In genomic region chr2:15177103-15177502, GRCh38 we compare ENCODE assay signal across 2 cellular contexts.
TF ChIP-seq lines count a peak whose summit lies in the region.

No MANE protein-coding gene starts in this region.

TF ChIP-seq in IMR-90, 13 proteins besides CTCF, POLR2A, EP300 and RAD21:
- TF ChIP-seq NFE2L2 (IDR thresholded peaks at IDR 0.05; ENCODE audit: low read depth, low read length) = no peak
- peak; percentile 39; the same call in 1 of the 2 replicates for TF ChIP-seq MAFK (IDR thresholded peaks at IDR 0.05; ENCODE audit: low read depth, low read length)

TF ChIP-seq in HepG2, 621 proteins besides CTCF, POLR2A, EP300 and RAD21:
- no peak for TF ChIP-seq CENPX (CRISPR knock-in tag; IDR thresholded peaks at IDR 0.05)
- TF ChIP-seq MTA1 (CRISPR knock-in tag; IDR thresholded peaks at IDR 0.05; ENCODE audit: borderline replicate concordance) = no peak
- TF ChIP-seq KLF15 (CRISPR knock-in tag; IDR thresholded peaks at IDR 0.05; ENCODE audit: borderline replicate concordance) = no peak
- TF ChIP-seq ZNF20 (CRISPR knock-in tag; IDR thresholded peaks at IDR 0.05) = no peak
- TF ChIP-seq ZNF639 (CRISPR knock-in tag; conservative IDR thresholded peaks at IDR 0.05) = no peak
- TF ChIP-seq NR2C2 (CRISPR knock-in tag; IDR thresholded peaks at IDR 0.05; ENCODE audit: borderline replicate concordance) = no peak
- no peak for TF ChIP-seq HNF1B (CRISPR knock-in tag; IDR thresholded peaks at IDR 0.05)
- TF ChIP-seq ARID5B (CRISPR knock-in tag; IDR thresholded peaks at IDR 0.05) = no peak
- TF ChIP-seq ZNF367 (CRISPR knock-in tag; IDR thresholded peaks at IDR 0.05; ENCODE audit: borderline replicate concordance) = no peak
- TF ChIP-seq KLF9 (CRISPR knock-in tag; IDR thresholded peaks at IDR 0.05; ENCODE audit: low read depth) = no peak
- TF ChIP-seq MXD4 (CRISPR knock-in tag; IDR thresholded peaks at IDR 0.05) = no peak
- no peak for TF ChIP-seq IRX3 (CRISPR knock-in tag; IDR thresholded peaks at IDR 0.05; ENCODE audit: borderline replicate concordance, low read depth)
- TF ChIP-seq USF2 (IDR thresholded peaks at IDR 0.05; ENCODE audit: low read depth, low read length) = no peak
- TF ChIP-seq USF2 (CRISPR knock-in tag; IDR thresholded peaks at IDR 0.05; ENCODE audit: borderline replicate concordance) = no peak
- no peak for TF ChIP-seq CEBPZ (IDR thresholded peaks at IDR 0.05; ENCODE audit: low read length)
- no peak for TF ChIP-seq ZNF816 (CRISPR knock-in tag; IDR thresholded peaks at IDR 0.05; ENCODE audit: borderline replicate concordance)
- no peak for TF ChIP-seq CSRNP1 (CRISPR knock-in tag; IDR thresholded peaks at IDR 0.05)
- no peak for TF ChIP-seq TCF7L2 (IDR thresholded peaks at IDR 0.05; ENCODE audit: low read depth, low read length)
